Comparison of ENCODE assay signal across 15 cellular contexts in genomic region chr7:103996017-103996551, GRCh38. TPM values are rescaled to one million over a fixed set of nuclear protein-coding genes. Genes with fewer than 3 reads are reported as not detected.
"Had no signal": no experiment of that assay in that cellular context is flagged by ENCODE, and none has a peak within 500 bp of the region (broad histone marks: within the 10 kb centered on the region; RNA-seq: fewer than 3 reads in every experiment).

No MANE protein-coding gene starts in this region.

- H3K27ac ChIP-seq: colonic mucosa, foreskin keratinocyte, neutrophil, psoas muscle, testis, tibial nerve had no signal

- H3K9me3 ChIP-seq: colonic mucosa, neutrophil, psoas muscle, testis, tibial nerve had no signal

- H3K4me1 ChIP-seq: colonic mucosa, foreskin keratinocyte, psoas muscle, testis had no signal

- H3K27me3 ChIP-seq: testis, tibial nerve had no signal

- H3K36me3 Mint-ChIP-seq: immature natural killer cell; naive thymus-derived CD4-positive, alpha-beta T cell had no signal

- FAIRE-seq: small intestine had no signal

- H3K27ac Mint-ChIP-seq: immature natural killer cell; naive thymus-derived CD4-positive, alpha-beta T cell had no signal

- H3K4me3 Mint-ChIP-seq: immature natural killer cell; naive thymus-derived CD4-positive, alpha-beta T cell had no signal

- H3K36me3 ChIP-seq: colonic mucosa, neutrophil, tibial nerve had no signal

- ATAC-seq: foreskin keratinocyte; left colon; naive thymus-derived CD4-positive, alpha-beta T cell; psoas muscle; stimulated activated naive CD8-positive, alpha-beta T cell treated with anti-CD3 and anti-CD28 coated beads, Interleukin-15, Interleukin-2, amounts not matched to agents 100 U/mL and 50 U/mL, for 24 hours had no signal

- DNase-seq: colonic mucosa; dermis blood vessel endothelial cell; foreskin keratinocyte; immature natural killer cell; left colon; mammary epithelial cell; naive thymus-derived CD4-positive, alpha-beta T cell; psoas muscle; retina; small intestine; stimulated activated CD4-positive, alpha-beta T cell treated with anti-CD3 and anti-CD28 coated beads, Interleukin-12 subunit alpha, Interleukin-12 subunit beta, amount 100 ng/mL, for 4 hours; stimulated activated naive CD8-positive, alpha-beta T cell treated with anti-CD3 and anti-CD28 coated beads, Interleukin-15, Interleukin-2, amounts not matched to agents 100 U/mL and 50 U/mL, for 24 hours; testis had no signal

- H3K4me1 Mint-ChIP-seq: immature natural killer cell had no signal

- H3K4me3 ChIP-seq: colonic mucosa, psoas muscle, testis, tibial nerve had no signal

- H3K9me3 Mint-ChIP-seq: naive thymus-derived CD4-positive, alpha-beta T cell had no signal

RNA-seq across cellular contexts. Expression of gene RELN, which starts 6.6 kb away (rescaled TPM):
- total RNA-seq: foreskin keratinocyte; naive thymus-derived CD4-positive, alpha-beta T cell had no signal
- polyA plus RNA-seq: foreskin keratinocyte; immature natural killer cell; naive thymus-derived CD4-positive, alpha-beta T cell had no signal
